Comparison of ENCODE assay signal across 8 cellular contexts in the genomic region with DNA sequence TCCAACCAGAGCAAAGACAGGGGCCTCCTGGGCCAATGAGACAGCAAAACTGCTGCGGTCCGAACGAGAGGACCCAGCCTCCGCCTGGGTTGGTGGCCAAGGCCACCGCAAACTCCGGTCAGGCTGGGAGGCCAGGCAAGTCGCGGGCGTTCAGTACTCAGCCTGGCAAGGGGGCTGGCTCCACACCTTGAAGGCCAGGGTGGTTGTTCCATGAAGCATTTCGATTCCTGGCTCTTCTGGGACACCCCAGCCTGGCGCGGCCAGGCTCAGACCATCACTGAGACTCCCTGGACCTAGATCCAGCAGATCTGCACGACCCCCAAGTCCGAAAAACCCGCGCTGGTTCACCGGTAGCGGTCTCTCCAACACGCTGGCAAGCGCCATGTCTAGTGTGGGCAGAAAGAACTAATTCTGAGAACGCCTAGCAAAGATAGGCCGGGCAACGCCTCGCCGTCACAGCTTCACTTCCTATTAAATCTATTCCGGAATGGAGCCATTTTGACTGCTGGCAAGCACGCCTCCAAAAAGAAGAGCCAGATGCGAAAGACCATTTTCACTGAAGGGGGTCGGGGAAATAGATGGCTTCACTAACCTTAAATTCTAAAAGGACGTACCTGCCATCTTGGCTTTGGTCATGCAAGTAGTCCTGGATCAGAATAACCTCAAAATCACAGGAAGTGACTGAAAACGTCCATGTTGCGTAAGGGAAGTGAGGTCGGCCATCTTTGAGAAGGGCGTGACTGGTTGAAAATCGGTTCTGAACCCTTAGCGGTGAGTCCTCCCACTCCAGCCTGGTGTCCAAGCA. TPM values are rescaled to one million over a fixed set of nuclear protein-coding genes. Genes with fewer than 3 reads are reported as not detected.
DNase-seq lines count a peak whose midpoint lies in the region; ATAC-seq and TF ChIP-seq lines count a peak whose summit lies in the region.

Gene PSMB5 (minus strand): TSS at position 403 of the 805 bp plus-strand sequence. CDS start 19 bp downstream, at position 384.

- H3K4me1 ChIP-seq in Panc1 (ENCODE audit: control insufficient read depth, insufficient read depth, low read length), result no peaks in the 10 kb centered on the region; the same call in 1 of the 2 replicates

- no TSS peak for BruUV-seq in Panc1 (replicated peaks; lab: Mats Ljungman, UMichigan)

- H3K9me3 ChIP-seq in Panc1 (ENCODE audit: control insufficient read depth, insufficient read depth, low read depth, low read length), result no peaks in the 10 kb centered on the region

- peak within 1 kb of the TSS; percentile 84 for H3K4me3 Mint-ChIP-seq in activated naive CD8-positive, alpha-beta T cell treated with anti-CD3 and anti-CD28 coated beads, Interleukin-2, amount 10 ng/mL, durations not matched to agents 7 days and 5 days

- no peaks in the 10 kb centered on the region for H3K27me3 ChIP-seq in Panc1 (ENCODE audit: control insufficient read depth, insufficient read depth, low read length)

- H3K9me3 Mint-ChIP-seq in activated naive CD8-positive, alpha-beta T cell treated with anti-CD3 and anti-CD28 coated beads, Interleukin-2, amount 10 ng/mL, durations not matched to agents 7 days and 5 days, result no peaks in the 10 kb centered on the region

- H3K36me3 Mint-ChIP-seq in activated naive CD8-positive, alpha-beta T cell treated with anti-CD3 and anti-CD28 coated beads, Interleukin-2, amount 10 ng/mL, durations not matched to agents 7 days and 5 days, result peaks cover 24% of the 10 kb centered on the region

- POLR2A ChIA-PET in Panc1 (lab: Charles Lee), result no interaction called here
- POLR2A ChIA-PET in activated naive CD8-positive, alpha-beta T cell treated with anti-CD3 and anti-CD28 coated beads, Interleukin-2, amount 10 ng/mL, durations not matched to agents 7 days and 5 days (lab: Charles Lee), result interaction anchor here (0.7 to 2.5 kb wide), 7 partner anchors 11 to 286 kb away, joined by 3 to 10 read pairs (median 4); partner anchors contain the start of genes AJUBA and PABPN1

- peak within 1 kb of the TSS; percentile 72 to 90 for H3K4me3 ChIP-seq in Panc1 (ENCODE audit: low read depth in 2 of 2, low read length in 2 of 2)

- H3K27ac Mint-ChIP-seq in activated naive CD8-positive, alpha-beta T cell treated with anti-CD3 and anti-CD28 coated beads, Interleukin-2, amount 10 ng/mL, durations not matched to agents 7 days and 5 days, result peak within 1 kb of the TSS; percentile 99

- no peaks in the 10 kb centered on the region for H3K27me3 Mint-ChIP-seq in activated naive CD8-positive, alpha-beta T cell treated with anti-CD3 and anti-CD28 coated beads, Interleukin-2, amount 10 ng/mL, durations not matched to agents 7 days and 5 days

- TF ChIP-seq CTCF in Panc1 (IDR thresholded peaks at IDR 0.05), result no peak

- intact Hi-C loops in Panc1 (cut with micrococcal nuclease; ENCODE audit: unreplicated experiment) (no loop called here), left cardiac atrium (cut with DNase I) (no loop called here)

- DNase-seq in Panc1 (ENCODE audit: low read depth, low spot score), result peak; percentile 84
- DNase-seq in activated naive CD8-positive, alpha-beta T cell treated with anti-CD3 and anti-CD28 coated beads, Interleukin-2, amount 10 ng/mL, durations not matched to agents 7 days and 5 days, result peak; percentile 79
- peak; percentile 91 for DNase-seq in left cardiac atrium
- peak; percentile 95 for DNase-seq in putamen (ENCODE audit: low spot score)
- DNase-seq in NCI-H82 (lab: John Stamatoyannopoulos, UW), result no peak
- DNase-seq in NCI-H524 treated with DMSO at 0.1 percent for 48 hours (lab: John Stamatoyannopoulos, UW), result no peak

- H3K4me1 Mint-ChIP-seq in activated naive CD8-positive, alpha-beta T cell treated with anti-CD3 and anti-CD28 coated beads, Interleukin-2, amount 10 ng/mL, durations not matched to agents 7 days and 5 days, result peaks cover 21% of the 10 kb centered on the region

- ATAC-seq in HG02623 (IDR thresholded peaks at IDR 0.05; ENCODE audit: unreplicated experiment) (peak; percentile 90), Panc1 (peak; percentile 98), left cardiac atrium (peak; percentile 98 to 99)
- ATAC-seq in activated naive CD8-positive, alpha-beta T cell treated with anti-CD3 and anti-CD28 coated beads, Interleukin-2, amount 10 ng/mL, durations not matched to agents 7 days and 5 days (ENCODE audit: low read depth), result peak; percentile 95

- in situ Hi-C loops in Panc1 (cut with HindIII; ENCODE audit: low pct_unique_long_range_greater_than_20kb, low sequenced_read_pairs), result no loop called here

- CTCF ChIA-PET in Panc1 (lab: Charles Lee), result no interaction called here

- peak; percentile 66 for TF ChIP-seq POLR2A in GM10847 (IDR thresholded peaks at IDR 0.05; ENCODE audit: extremely low read depth, insufficient read length)

- H3K27ac ChIP-seq in Panc1 (ENCODE audit: low read length), result peak within 1 kb of the TSS; percentile 98

- H3K36me3 ChIP-seq in Panc1 (ENCODE audit: control insufficient read depth, insufficient read depth, low read length), result peaks cover 8% of the 10 kb centered on the region

RNA-seq across cellular contexts. Expression of gene PSMB5, which starts in this region (rescaled TPM):
- 149 TPM for total RNA-seq in Panc1 (2021; ENCODE audit: unreplicated experiment)
- polyA plus RNA-seq in Panc1 (2012; ENCODE audit: insufficient read length), result 252 TPM
- total RNA-seq in activated naive CD8-positive, alpha-beta T cell treated with anti-CD3 and anti-CD28 coated beads, Interleukin-2, amount 10 ng/mL, durations not matched to agents 7 days and 5 days, result 10 to 100 TPM; 49.0 to 54.5 TPM
- total RNA-seq in left cardiac atrium, result 100 to 1,000 TPM in 1 of 2 donors, 10 to 100 TPM in 1; 98.1 to 114 TPM

Comparison
In these comparisons a context has a peak if more than half of its experiments do, and no peak if none do; other contexts are left out.
1. DNase-seq: peak in Panc1 (single experiment), activated naive CD8-positive, alpha-beta T cell treated with anti-CD3 and anti-CD28 coated beads, Interleukin-2, amount 10 ng/mL, durations not matched to agents 7 days and 5 days (single experiment), left cardiac atrium (single experiment) and putamen (single experiment); none in NCI-H82 (single experiment) and NCI-H524 treated with DMSO at 0.1 percent for 48 hours (single experiment).
2. Peak in every context shown above with its lines, with median percentiles within 50 percentile points of each other: ATAC-seq.